In genomic region chr19:46470376-46470775, GRCh38 we compare ENCODE assay signal across 15 cellular contexts. TPM values are rescaled to one million over a fixed set of nuclear protein-coding genes. Genes with fewer than 3 reads are reported as not detected.
DNase-seq lines count a peak whose midpoint lies in the region; ATAC-seq and TF ChIP-seq lines count a peak whose summit lies in the region.
"Had no signal": no experiment of that assay in that cellular context is flagged by ENCODE, and none has a peak within 500 bp of the region (broad histone marks: within the 10 kb centered on the region; RNA-seq: fewer than 3 reads in every experiment).

No MANE protein-coding gene starts in this region.

- ATAC-seq in Right ventricle myocardium inferior (no peak), HG03571 (IDR thresholded peaks at IDR 0.05; ENCODE audit: unreplicated experiment) (no peak)

- H3K9ac ChIP-seq in endocrine pancreas (ENCODE audit: control insufficient read depth, insufficient read depth, low read length), result peak overlapping the region; percentile 88
- no peak overlapping the region for H3K9ac ChIP-seq in MM.1S (ENCODE audit: low read length)

- H3K27me3 Mint-ChIP-seq in nephron progenitor cell (ENCODE audit: low read depth, poor library complexity), result peaks cover 24% of the 10 kb centered on the region

- H3K9me2 ChIP-seq in MM.1S (replicated peaks; ENCODE audit: insufficient read depth, low read length), result no peaks in the 10 kb centered on the region

- H3K4me2 ChIP-seq in MM.1S (ENCODE audit: low read depth, low read length), result no peak overlapping the region

- H3K4me3 ChIP-seq in left ventricle myocardium inferior, result peak overlapping the region; percentile 69
- H3K4me3 ChIP-seq in endocrine pancreas (ENCODE audit: control insufficient read depth, insufficient read depth, low read length), result peak overlapping the region; percentile 57
- H3K4me3 ChIP-seq in MM.1S (ENCODE audit: low read length), result no peak overlapping the region

- no peaks in the 10 kb centered on the region for H4K20me1 ChIP-seq in MM.1S (ENCODE audit: insufficient read depth, low read length)

- TF ChIP-seq CTCF in left ventricle myocardium inferior (IDR thresholded peaks at IDR 0.05; ENCODE audit: borderline replicate concordance) (no peak), nephron progenitor cell (IDR thresholded peaks at IDR 0.05) (no peak), MM.1S (IDR thresholded peaks at IDR 0.05; ENCODE audit: low read length) (no peak)

- peaks cover 51% of the 10 kb centered on the region for H3K36me3 Mint-ChIP-seq in nephron progenitor cell (ENCODE audit: low read depth)
- H3K36me3 Mint-ChIP-seq: activated CD4-positive, alpha-beta memory T cell treated with anti-CD3 and anti-CD28 coated beads for 36 hours had no signal

- H3K79me2 ChIP-seq in MM.1S (ENCODE audit: low read length), result no peaks in the 10 kb centered on the region

- no peaks in the 10 kb centered on the region for H3K9me3 Mint-ChIP-seq in nephron progenitor cell
- H3K9me3 Mint-ChIP-seq: activated CD4-positive, alpha-beta memory T cell treated with anti-CD3 and anti-CD28 coated beads for 36 hours; activated T-helper 1 cell treated with anti-CD3 and anti-CD28 coated beads, Interleukin-12 subunit alpha, Interleukin-12 subunit beta, Interleukin-2, Interleukin-4 antibody, amounts not matched to agents 30 ng/mL and 10 ng/mL and 1 ng/mL, durations not matched to agents 14 hours and 24 hours and 36 hours; dendritic cell treated with granulocyte-macrophage colony-stimulating factor and Interleukin-4, amounts not matched to agents 40 ng/mL and 50 ng/mL, for 4 days had no signal

- DNase-seq in left ventricle myocardium inferior (no peak), Right ventricle myocardium inferior (ENCODE audit: missing footprints) (no peak), nephron progenitor cell (no peak), NCI-H446 (lab: John Stamatoyannopoulos, UW) (no peak), MM.1S (no peak), COLO668 (lab: John Stamatoyannopoulos, UW; ENCODE audit: unreplicated experiment) (no peak)
- DNase-seq: activated CD4-positive, alpha-beta memory T cell treated with anti-CD3 and anti-CD28 coated beads for 36 hours; COR-L47 had no signal

- H3K27me3 ChIP-seq in left ventricle myocardium inferior (ENCODE audit: low read depth) (peaks cover 36% of the 10 kb centered on the region), endocrine pancreas (ENCODE audit: control insufficient read depth, insufficient read depth, low read length) (no peaks in the 10 kb centered on the region), MM.1S (replicated peaks; ENCODE audit: insufficient read depth, low read length) (peaks cover 96% of the 10 kb centered on the region)

- H3K27ac ChIP-seq in left ventricle myocardium inferior (replicated peaks), result peak overlapping the region; percentile 78
- no peak overlapping the region for H3K27ac ChIP-seq in MM.1S (ENCODE audit: low read length)

- H2AFZ ChIP-seq in MM.1S (ENCODE audit: low read length), result no peak overlapping the region

- peaks cover 14% of the 10 kb centered on the region for H3K4me1 ChIP-seq in left ventricle myocardium inferior
- no peaks in the 10 kb centered on the region for H3K4me1 ChIP-seq in endocrine pancreas (ENCODE audit: control insufficient read depth, insufficient read depth, low read length)
- H3K4me1 ChIP-seq in MM.1S (ENCODE audit: low read length), result no peaks in the 10 kb centered on the region

- H3K4me1 Mint-ChIP-seq in nephron progenitor cell, result peaks cover 68% of the 10 kb centered on the region

- intact Hi-C loops in left ventricle myocardium inferior (cut with micrococcal nuclease) (no loop called here), Right ventricle myocardium inferior (cut with DNase I) (no loop called here)

- no peaks in the 10 kb centered on the region for H3F3A ChIP-seq in MM.1S (ENCODE audit: insufficient read depth, low read length)

- H3K4me3 Mint-ChIP-seq in nephron progenitor cell, result peak overlapping the region; percentile 81
- H3K4me3 Mint-ChIP-seq: activated CD4-positive, alpha-beta memory T cell treated with anti-CD3 and anti-CD28 coated beads for 36 hours; activated T-helper 1 cell treated with anti-CD3 and anti-CD28 coated beads, Interleukin-12 subunit alpha, Interleukin-12 subunit beta, Interleukin-2, Interleukin-4 antibody, amounts not matched to agents 30 ng/mL and 10 ng/mL and 1 ng/mL, durations not matched to agents 14 hours and 24 hours and 36 hours; dendritic cell treated with granulocyte-macrophage colony-stimulating factor and Interleukin-4, amounts not matched to agents 40 ng/mL and 50 ng/mL, for 4 days had no signal

- H3K36me3 ChIP-seq in left ventricle myocardium inferior (no peaks in the 10 kb centered on the region), endocrine pancreas (ENCODE audit: control insufficient read depth, insufficient read depth, low read length) (no peaks in the 10 kb centered on the region), MM.1S (replicated peaks; ENCODE audit: insufficient read depth, low read length) (no peaks in the 10 kb centered on the region)

- no peaks in the 10 kb centered on the region for H3K9me3 ChIP-seq in left ventricle myocardium inferior (replicated peaks)
- no peaks in the 10 kb centered on the region for H3K9me3 ChIP-seq in endocrine pancreas (ENCODE audit: control insufficient read depth, low read length)
- no peaks in the 10 kb centered on the region for H3K9me3 ChIP-seq in MM.1S (replicated peaks; ENCODE audit: insufficient read depth, low read length)

- no peak overlapping the region for H3K27ac Mint-ChIP-seq in nephron progenitor cell
- H3K27ac Mint-ChIP-seq: activated CD4-positive, alpha-beta memory T cell treated with anti-CD3 and anti-CD28 coated beads for 36 hours; activated T-helper 1 cell treated with anti-CD3 and anti-CD28 coated beads, Interleukin-12 subunit alpha, Interleukin-12 subunit beta, Interleukin-2, Interleukin-4 antibody, amounts not matched to agents 30 ng/mL and 10 ng/mL and 1 ng/mL, durations not matched to agents 14 hours and 24 hours and 36 hours; dendritic cell treated with granulocyte-macrophage colony-stimulating factor and Interleukin-4, amounts not matched to agents 40 ng/mL and 50 ng/mL, for 4 days had no signal

RNA-seq across cellular contexts. Expression of gene PNMA8A, which starts 1.0 kb away (rescaled TPM):
- 8.4 TPM for total RNA-seq in left ventricle myocardium inferior
- 7.6 TPM for total RNA-seq in Right ventricle myocardium inferior
- total RNA-seq: activated T-helper 1 cell treated with anti-CD3 and anti-CD28 coated beads, Interleukin-12 subunit alpha, Interleukin-12 subunit beta, Interleukin-2, Interleukin-4 antibody, amounts not matched to agents 30 ng/mL and 10 ng/mL and 1 ng/mL, durations not matched to agents 14 hours and 24 hours and 36 hours; NCI-H460; OCI-LY7 had no signal

RNA-seq across cellular contexts. Expression of gene PNMA8B, which starts 25.3 kb away (rescaled TPM):
- total RNA-seq in left ventricle myocardium inferior, result 0.55 TPM
- total RNA-seq in Right ventricle myocardium inferior, result 0.68 TPM
- total RNA-seq: activated T-helper 1 cell treated with anti-CD3 and anti-CD28 coated beads, Interleukin-12 subunit alpha, Interleukin-12 subunit beta, Interleukin-2, Interleukin-4 antibody, amounts not matched to agents 30 ng/mL and 10 ng/mL and 1 ng/mL, durations not matched to agents 14 hours and 24 hours and 36 hours; NCI-H460 had no signal

RNA-seq across cellular contexts. Expression of gene PNMA8C, which starts 41.6 kb away (rescaled TPM):
- total RNA-seq in left ventricle myocardium inferior, result not detected
- total RNA-seq in Right ventricle myocardium inferior, result not detected
- total RNA-seq: activated CD4-positive, alpha-beta memory T cell treated with anti-CD3 and anti-CD28 coated beads for 36 hours; activated T-helper 1 cell treated with anti-CD3 and anti-CD28 coated beads, Interleukin-12 subunit alpha, Interleukin-12 subunit beta, Interleukin-2, Interleukin-4 antibody, amounts not matched to agents 30 ng/mL and 10 ng/mL and 1 ng/mL, durations not matched to agents 14 hours and 24 hours and 36 hours; mesenteric fat pad; NCI-H460 had no signal

RNA-seq across cellular contexts. Expression of gene CCDC8, which starts 57.0 kb away (rescaled TPM):
- total RNA-seq in left ventricle myocardium inferior (30.8 TPM), Right ventricle myocardium inferior (28.9 TPM)
- total RNA-seq: activated CD4-positive, alpha-beta memory T cell treated with anti-CD3 and anti-CD28 coated beads for 36 hours; activated T-helper 1 cell treated with anti-CD3 and anti-CD28 coated beads, Interleukin-12 subunit alpha, Interleukin-12 subunit beta, Interleukin-2, Interleukin-4 antibody, amounts not matched to agents 30 ng/mL and 10 ng/mL and 1 ng/mL, durations not matched to agents 14 hours and 24 hours and 36 hours; NCI-H460 had no signal
